In genomic region chr2:101930847-101931246, GRCh38 we compare ENCODE assay signal across 33 cellular contexts.
"Had no signal": no experiment of that assay in that cellular context is flagged by ENCODE, and none has a peak within 500 bp of the region (broad histone marks: within the 10 kb centered on the region; RNA-seq: fewer than 3 reads in every experiment).

No MANE protein-coding gene starts in this region.

- H3K4me1 Mint-ChIP-seq: activated B cell treated with CpG ODN at 0.5 μM for 24 hours; central memory CD8-positive, alpha-beta T cell had no signal

- H3K27me3 ChIP-seq: brain microvascular endothelial cell, esophagus muscularis mucosa, foreskin keratinocyte, gastrocnemius medialis had no signal

- H3K4me3 Mint-ChIP-seq: activated B cell treated with CpG ODN at 0.5 μM for 24 hours; activated CD4-positive, alpha-beta T cell treated with anti-CD3 and anti-CD28 coated beads, Interleukin-2, amount 10 ng/mL, durations not matched to agents 7 days and 5 days; activated CD8-positive, alpha-beta memory T cell treated with anti-CD3 and anti-CD28 coated beads, Interleukin-2, amount 10 ng/mL, durations not matched to agents 7 days and 5 days; activated CD8-positive, alpha-beta T cell treated with anti-CD3 and anti-CD28 coated beads, Interleukin-2, amount 10 ng/mL, durations not matched to agents 7 days and 5 days; activated naive CD8-positive, alpha-beta T cell; central memory CD8-positive, alpha-beta T cell; effector memory CD8-positive, alpha-beta T cell; T-helper 17 cell; T-helper 2 cell treated with Interferon-gamma antibody and Interleukin-4, amounts not matched to agents 5 μg/mL and 100 μg/mL, for 36 hours had no signal

- DNase-seq: activated B cell treated with CpG ODN at 0.5 μM for 24 hours; activated CD4-positive, alpha-beta T cell treated with anti-CD3 and anti-CD28 coated beads, Interleukin-2, amount 10 ng/mL, durations not matched to agents 7 days and 5 days; activated CD4-positive, alpha-beta T cell treated with anti-CD3 and anti-CD28 coated beads, Interleukin-2, amount 50 U/mL, for 4 hours; activated CD8-positive, alpha-beta memory T cell treated with anti-CD3 and anti-CD28 coated beads, Interleukin-2, amount 10 ng/mL, durations not matched to agents 7 days and 5 days; activated CD8-positive, alpha-beta memory T cell treated with anti-CD3 and anti-CD28 coated beads, Interleukin-2, amount 50 U/mL, for 4 hours; activated CD8-positive, alpha-beta T cell treated with anti-CD3 and anti-CD28 coated beads, Interleukin-2, amount 10 ng/mL, durations not matched to agents 7 days and 5 days; activated effector memory CD4-positive, alpha-beta T cell treated with Interleukin-2 at 50 U/mL for 16 hours; activated gamma-delta T cell treated with Interleukin-2 at 50 U/mL for 16 hours; activated naive CD4-positive, alpha-beta T cell treated with anti-CD3 and anti-CD28 coated beads, Interleukin-2, amount 50 U/mL, for 16 hours; activated naive CD4-positive, alpha-beta T cell treated with Interleukin-2 at 50 U/mL for 16 hours; activated T-cell treated with anti-CD3 and anti-CD28 coated beads, Interleukin-2, amount 50 U/mL, for 1 hour; activated T-cell treated with anti-CD3 and anti-CD28 coated beads, Interleukin-2, amount 50 U/mL, for 48 hours; amniotic stem cell; anterior cingulate cortex; brain microvascular endothelial cell; dermis blood vessel endothelial cell; effector CD4-positive, alpha-beta T cell; effector memory CD8-positive, alpha-beta T cell; erythroblast; foreskin keratinocyte; gastrocnemius medialis; heart right ventricle; T-helper 17 cell; T1000; WERI-Rb-1 had no signal

- H3K36me3 ChIP-seq: brain microvascular endothelial cell, esophagus muscularis mucosa, gastrocnemius medialis, heart right ventricle, WERI-Rb-1 had no signal

- FAIRE-seq: astrocyte, bronchial epithelial cell had no signal

- H3K27me3 Mint-ChIP-seq: activated B cell treated with CpG ODN at 0.5 μM for 24 hours; activated CD4-positive, alpha-beta T cell treated with anti-CD3 and anti-CD28 coated beads, Interleukin-2, amount 10 ng/mL, durations not matched to agents 7 days and 5 days; activated naive CD8-positive, alpha-beta T cell had no signal

- ATAC-seq: activated CD4-positive, CD25-positive, alpha-beta regulatory T cell treated with anti-CD3 and anti-CD28 coated beads, Interleukin-2, amount 50 U/mL, for 24 hours; activated CD8-positive, alpha-beta memory T cell treated with anti-CD3 and anti-CD28 coated beads, Interleukin-2, amount 10 ng/mL, durations not matched to agents 7 days and 5 days; activated CD8-positive, alpha-beta T cell treated with anti-CD3 and anti-CD28 coated beads, Interleukin-2, amount 10 ng/mL, durations not matched to agents 7 days and 5 days; effector memory CD8-positive, alpha-beta T cell; foreskin keratinocyte; gastrocnemius medialis; heart right ventricle; T-helper 17 cell had no signal

- H3K4me1 ChIP-seq: esophagus muscularis mucosa, foreskin keratinocyte, gastrocnemius medialis had no signal

- H3K9me3 ChIP-seq: gastrocnemius medialis had no signal

- H3K27ac ChIP-seq: brain microvascular endothelial cell, coronary artery, esophagus muscularis mucosa, foreskin keratinocyte, gastrocnemius medialis, heart right ventricle, WERI-Rb-1 had no signal

- H3K27ac Mint-ChIP-seq: activated B cell treated with CpG ODN at 0.5 μM for 24 hours; activated CD4-positive, alpha-beta T cell treated with anti-CD3 and anti-CD28 coated beads, Interleukin-2, amount 10 ng/mL, durations not matched to agents 7 days and 5 days; activated CD8-positive, alpha-beta memory T cell treated with anti-CD3 and anti-CD28 coated beads, Interleukin-2, amount 10 ng/mL, durations not matched to agents 7 days and 5 days; activated CD8-positive, alpha-beta T cell treated with anti-CD3 and anti-CD28 coated beads, Interleukin-2, amount 10 ng/mL, durations not matched to agents 7 days and 5 days; activated naive CD8-positive, alpha-beta T cell; effector memory CD8-positive, alpha-beta T cell; T-helper 17 cell; T-helper 2 cell treated with Interferon-gamma antibody and Interleukin-4, amounts not matched to agents 5 μg/mL and 100 μg/mL, for 36 hours had no signal

- H3K4me3 ChIP-seq: coronary artery, esophagus muscularis mucosa, gastrocnemius medialis, heart right ventricle had no signal
